In genomic region chr9:131669234-131670172, GRCh38 we compare ENCODE assay signal across 9 cellular contexts.
DNase-seq lines count a peak whose midpoint lies in the region; ATAC-seq, FAIRE-seq and TF ChIP-seq lines count a peak whose summit lies in the region.
"Had no signal": no experiment of that assay in that cellular context is flagged by ENCODE, and none has a peak within 500 bp of the region (broad histone marks: within the 10 kb centered on the region; RNA-seq: fewer than 3 reads in every experiment).

No MANE protein-coding gene starts in this region.

- peak overlapping the region; percentile 76 for H3K4me3 Mint-ChIP-seq in T-helper 2 cell treated with Interferon-gamma antibody and Interleukin-4, amounts not matched to agents 5 μg/mL and 100 μg/mL, for 36 hours

- H3K27me3 ChIP-seq in gastroesophageal sphincter (no peaks in the 10 kb centered on the region), skeletal muscle satellite cell (ENCODE audit: control insufficient read depth, insufficient read depth, low read length) (no peaks in the 10 kb centered on the region)

- no peak for FAIRE-seq in frontal cortex (lab: Jason Lieb, UNC)

- ATAC-seq in gastroesophageal sphincter (no peak), GM21529 (IDR thresholded peaks at IDR 0.05; ENCODE audit: unreplicated experiment) (no peak), HG02610 (IDR thresholded peaks at IDR 0.05; ENCODE audit: unreplicated experiment) (no peak)

- no peak for TF ChIP-seq CTCF in GM12865 (IDR thresholded peaks at IDR 0.05; ENCODE audit: insufficient read depth, low read depth, low read length, missing control alignments)
- TF ChIP-seq CTCF in gastroesophageal sphincter (IDR thresholded peaks at IDR 0.05): no peak

- H3K36me3 Mint-ChIP-seq in T-helper 2 cell treated with Interferon-gamma antibody and Interleukin-4, amounts not matched to agents 5 μg/mL and 100 μg/mL, for 36 hours (ENCODE audit: low read depth): peaks cover 22% of the 10 kb centered on the region

- peak overlapping the region; percentile 99 for H3K27ac Mint-ChIP-seq in T-helper 2 cell treated with Interferon-gamma antibody and Interleukin-4, amounts not matched to agents 5 μg/mL and 100 μg/mL, for 36 hours

- peak overlapping the region; percentile 66 for H3K9ac ChIP-seq in skeletal muscle satellite cell (ENCODE audit: low read depth, low read length)

- no peaks in the 10 kb centered on the region for H3K9me3 ChIP-seq in gastroesophageal sphincter
- no peaks in the 10 kb centered on the region for H3K9me3 ChIP-seq in skeletal muscle satellite cell (replicated peaks; ENCODE audit: low read length)

- H3K36me3 ChIP-seq in gastroesophageal sphincter (no peaks in the 10 kb centered on the region), skeletal muscle satellite cell (ENCODE audit: insufficient read depth, low read length) (no peaks in the 10 kb centered on the region)

- peak overlapping the region; percentile 93 for H3K4me3 ChIP-seq in GM12865 (ENCODE audit: low read depth, low read length)
- no peak overlapping the region for H3K4me3 ChIP-seq in gastroesophageal sphincter
- H3K4me3 ChIP-seq in skeletal muscle satellite cell (ENCODE audit: low read length): no peak overlapping the region

- DNase-seq in GM12865 (ENCODE audit: low read depth) (no peak), COLO668 (lab: John Stamatoyannopoulos, UW; ENCODE audit: unreplicated experiment) (no peak), frontal cortex (ENCODE audit: low spot score in 2 of 2) (no peak)
- peak; percentile 45 for DNase-seq in T-helper 2 cell treated with Interferon-gamma antibody and Interleukin-4, amounts not matched to agents 5 μg/mL and 100 μg/mL, for 36 hours (ENCODE audit: low spot score)
- DNase-seq: NCI-H2081 treated with DMSO at 0.1 percent for 48 hours had no signal

- peak overlapping the region in 3 of 4 donors; percentile 71 to 82 (median 78) for H3K27ac ChIP-seq in gastroesophageal sphincter

- H3K4me1 Mint-ChIP-seq in T-helper 2 cell treated with Interferon-gamma antibody and Interleukin-4, amounts not matched to agents 5 μg/mL and 100 μg/mL, for 36 hours (ENCODE audit: low read depth): peaks cover 77% of the 10 kb centered on the region

- 80% methylated on average over 1 of the region's 14 CpGs; no CpG with 5 or more reads in 1 of the 2 donors for whole genome bisulfite sequencing in gastroesophageal sphincter (ENCODE audit: low coverage in 1 of 2), 2 donors

- H3K27me3 Mint-ChIP-seq in T-helper 2 cell treated with Interferon-gamma antibody and Interleukin-4, amounts not matched to agents 5 μg/mL and 100 μg/mL, for 36 hours (ENCODE audit: low read depth): no peaks in the 10 kb centered on the region

- peaks cover 0 to 78% (median 45%) of the 10 kb centered on the region in 3 donors for H3K4me1 ChIP-seq in gastroesophageal sphincter
- H3K4me1 ChIP-seq in skeletal muscle satellite cell (ENCODE audit: control insufficient read depth, insufficient read depth, low read length): peaks cover 36% of the 10 kb centered on the region

- H3K4me2 ChIP-seq in skeletal muscle satellite cell (ENCODE audit: low read length): peak overlapping the region; percentile 45

- TF ChIP-seq POLR2A in gastroesophageal sphincter (IDR thresholded peaks at IDR 0.05): no peak

- no peaks in the 10 kb centered on the region for H3K9me3 Mint-ChIP-seq in T-helper 2 cell treated with Interferon-gamma antibody and Interleukin-4, amounts not matched to agents 5 μg/mL and 100 μg/mL, for 36 hours

- no peak for TF ChIP-seq EP300 in gastroesophageal sphincter (IDR thresholded peaks at IDR 0.05)
